In the genomic region with DNA sequence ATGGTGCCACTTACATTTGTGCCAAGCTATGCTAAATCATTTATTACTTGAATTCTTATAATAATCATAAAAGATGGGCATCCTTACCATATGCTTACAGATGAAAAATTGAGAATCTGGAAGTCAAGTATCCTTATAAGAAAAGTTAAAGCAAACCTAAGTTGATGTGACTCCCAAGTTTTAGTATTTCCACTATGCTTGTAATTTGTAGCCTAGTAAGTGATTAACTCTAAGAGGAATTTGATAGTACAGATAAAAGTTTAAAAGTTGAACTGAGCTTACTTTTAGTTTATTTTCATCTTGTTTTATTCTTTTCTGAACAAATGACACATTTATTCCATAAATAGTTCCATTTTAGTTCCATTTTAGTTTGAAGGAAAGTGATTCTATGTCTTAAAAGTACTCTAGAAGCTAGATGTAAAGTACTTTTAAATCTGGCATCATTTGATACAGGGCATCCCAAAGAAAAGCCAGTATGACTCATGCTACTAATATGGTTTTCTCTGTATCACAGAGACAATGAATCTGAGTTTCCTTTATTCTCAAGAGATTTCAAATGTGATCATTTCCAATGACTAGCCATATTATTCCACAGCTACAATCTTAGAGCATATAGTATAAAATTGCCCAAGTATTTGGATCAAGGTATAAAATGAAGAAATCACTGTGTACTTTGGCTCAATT, we compare ENCODE assay signal across 24 cellular contexts.
A peak's percentile ranks its signal among the peaks of the same experiment; 100 is the strongest.
DNase-seq lines count a peak whose midpoint lies in the region; TF ChIP-seq lines count a peak whose summit lies in the region.
"Had no signal": no experiment of that assay in that cellular context is flagged by ENCODE, and none has a peak within 500 bp of the region (broad histone marks: within the 10 kb centered on the region; RNA-seq: fewer than 3 reads in every experiment).

No MANE protein-coding gene starts in this region.

- H3K36me3 ChIP-seq in testis (ENCODE audit: low read depth, missing control alignments): no peaks in the 10 kb centered on the region
- H3K36me3 ChIP-seq: BLaER1, tibial artery had no signal

- H3K27me3 ChIP-seq in testis: no peaks in the 10 kb centered on the region
- H3K27me3 ChIP-seq: BLaER1, tibial artery had no signal

- no peak overlapping the region for H3K27ac ChIP-seq in RWPE1
- H3K27ac ChIP-seq in testis: no peak overlapping the region
- H3K27ac ChIP-seq: BLaER1, parathyroid adenoma, tibial artery had no signal

- DNase-seq in ELR (ENCODE audit: low read depth) (peak; percentile 80), RWPE1 (ENCODE audit: low spot score) (peak; percentile 9), fibroblast of gingiva (ENCODE audit: low read depth) (peak; percentile 16), stromal cell of bone marrow (ENCODE audit: low read depth) (peak; percentile 6), testis (no peak), GM19238 (ENCODE audit: insufficient read length, low spot score) (no peak), UCSD-AML1 (lab: John Stamatoyannopoulos, UW; ENCODE audit: unreplicated experiment) (no peak)
- DNase-seq: activated CD4-positive, alpha-beta T cell treated with anti-CD3 and anti-CD28 coated beads, Interleukin-2, amount 50 U/mL, for 1 hour; activated CD8-positive, alpha-beta memory T cell treated with anti-CD3 and anti-CD28 coated beads, Interleukin-2, amount 50 U/mL, for 4 hours; activated effector memory CD4-positive, alpha-beta T cell treated with anti-CD3 and anti-CD28 coated beads, Interleukin-2, amount 50 U/mL, for 16 hours; DMS 273 treated with DMSO at 0.1 percent for 48 hours; effector CD4-positive, alpha-beta T cell; GF-D8; hypothalamus; Karpas-422; kidney; naive thymus-derived CD8-positive, alpha-beta T cell; NCI-H1105; NCI-H2107; NCI-H69; Right ventricle myocardium superior; tibial artery had no signal

- intact Hi-C loops in testis (cut with DNase I; ENCODE audit: low total_unique reads): no loop called here

- no peak for TF ChIP-seq CTCF in RWPE1 (conservative IDR thresholded peaks at IDR 0.05; ENCODE audit: low read depth)
- TF ChIP-seq CTCF in testis (IDR thresholded peaks at IDR 0.05): no peak

- TF ChIP-seq POLR2A in testis (IDR thresholded peaks at IDR 0.05): no peak

- no peaks in the 10 kb centered on the region for H3K4me1 ChIP-seq in testis
- H3K4me1 ChIP-seq: BLaER1, parathyroid adenoma, tibial artery had no signal

- CTCF ChIA-PET in RWPE1 (lab: Yijun Ruan, JAX): interaction anchor here (0.6 kb wide), 2 partner anchors 25 to 832 kb away, joined by 3 to 5 read pairs; no protein-coding TSS in a partner anchor

- POLR2A ChIA-PET in RWPE1 (lab: Yijun Ruan, JAX; ENCODE audit: low non-redundant PET): no interaction called here

- no peak overlapping the region for H3K4me3 ChIP-seq in testis
- H3K4me3 ChIP-seq: BLaER1, tibial artery had no signal

- H3K9me3 ChIP-seq in testis: no peaks in the 10 kb centered on the region
- H3K9me3 ChIP-seq: BLaER1, tibial artery had no signal

Comparison
In these comparisons a context has a peak if more than half of its experiments do, and no peak if none do; other contexts are left out.
1. DNase-seq: peak in ELR (single experiment), RWPE1 (single experiment), fibroblast of gingiva (single experiment) and stromal cell of bone marrow (single experiment); none in testis (single experiment), GM19238 (single experiment) and UCSD-AML1 (single experiment).